Comparison of ENCODE assay signal across 10 cellular contexts in genomic region chr3:126267976-126268615, GRCh38.
A peak's percentile ranks its signal among the peaks of the same experiment; 100 is the strongest.
DNase-seq lines count a peak whose midpoint lies in the region; ATAC-seq and TF ChIP-seq lines count a peak whose summit lies in the region.
"Had no signal": no experiment of that assay in that cellular context is flagged by ENCODE, and none has a peak within 500 bp of the region (broad histone marks: within the 10 kb centered on the region; RNA-seq: fewer than 3 reads in every experiment).

No MANE protein-coding gene starts in this region.

- no peaks in the 10 kb centered on the region for H3K9me3 Mint-ChIP-seq in neural crest cell
- H3K9me3 Mint-ChIP-seq in CD4-positive, alpha-beta memory T cell, result peaks cover 0 to 2% (median 0%) of the 10 kb centered on the region in 8 donors
- H3K9me3 Mint-ChIP-seq in activated T-helper 1 cell treated with anti-CD3 and anti-CD28 coated beads, Interleukin-12 subunit alpha, Interleukin-12 subunit beta, Interleukin-2, Interleukin-4 antibody, amounts not matched to agents 30 ng/mL and 10 ng/mL and 1 ng/mL, durations not matched to agents 14 hours and 24 hours and 36 hours, result no peaks in the 10 kb centered on the region
- H3K9me3 Mint-ChIP-seq: stimulated activated naive B cell treated with anti-CD40 and anti-IgM and Interleukin-4, amounts not matched to agents 10 μg/mL and 1 μg/mL and 100 μg/mL, for 72 hours had no signal

- H3K4me1 Mint-ChIP-seq in neural crest cell, result peaks cover 16% of the 10 kb centered on the region
- peaks cover 0 to 8% (median 1%) of the 10 kb centered on the region in 4 donors for H3K4me1 Mint-ChIP-seq in CD4-positive, alpha-beta memory T cell
- no peaks in the 10 kb centered on the region for H3K4me1 Mint-ChIP-seq in activated T-helper 1 cell treated with anti-CD3 and anti-CD28 coated beads, Interleukin-12 subunit alpha, Interleukin-12 subunit beta, Interleukin-2, Interleukin-4 antibody, amounts not matched to agents 30 ng/mL and 10 ng/mL and 1 ng/mL, durations not matched to agents 14 hours and 24 hours and 36 hours (ENCODE audit: low read depth)

- H3K36me3 Mint-ChIP-seq in neural crest cell (ENCODE audit: low read depth), result no peaks in the 10 kb centered on the region
- no peaks in the 10 kb centered on the region for H3K36me3 Mint-ChIP-seq in CD4-positive, alpha-beta memory T cell
- no peaks in the 10 kb centered on the region for H3K36me3 Mint-ChIP-seq in activated T-helper 1 cell treated with anti-CD3 and anti-CD28 coated beads, Interleukin-12 subunit alpha, Interleukin-12 subunit beta, Interleukin-2, Interleukin-4 antibody, amounts not matched to agents 30 ng/mL and 10 ng/mL and 1 ng/mL, durations not matched to agents 14 hours and 24 hours and 36 hours (ENCODE audit: low read depth)
- H3K36me3 Mint-ChIP-seq: stimulated activated naive B cell treated with anti-CD40 and anti-IgM and Interleukin-4, amounts not matched to agents 10 μg/mL and 1 μg/mL and 100 μg/mL, for 72 hours had no signal

- H4K20me1 ChIP-seq in SK-N-SH (ENCODE audit: insufficient read depth), result no peaks in the 10 kb centered on the region

- H3K27ac ChIP-seq in SK-N-SH (ENCODE audit: low read depth in 2 of 2, low read length in 1 of 2), result no peak overlapping the region
- H3K27ac ChIP-seq in esophagus muscularis mucosa (replicated peaks in 1 of 4), result peak overlapping the region; percentile 90 to 97 (median 94)
- peak overlapping the region; percentile 90 for H3K27ac ChIP-seq in upper lobe of right lung
- no peak overlapping the region for H3K27ac ChIP-seq in CD4-positive, alpha-beta memory T cell (ENCODE audit: low read depth, low read length)

- H3K9me3 ChIP-seq in SK-N-SH, result no peaks in the 10 kb centered on the region
- no peaks in the 10 kb centered on the region for H3K9me3 ChIP-seq in esophagus muscularis mucosa
- no peaks in the 10 kb centered on the region for H3K9me3 ChIP-seq in upper lobe of right lung
- no peaks in the 10 kb centered on the region for H3K9me3 ChIP-seq in CD4-positive, alpha-beta memory T cell (ENCODE audit: control insufficient read depth in 1 of 2, low read length in 2 of 2)

- no peaks in the 10 kb centered on the region for H3F3A ChIP-seq in SK-N-SH (replicated peaks; ENCODE audit: insufficient read depth)

- DNase-seq in SK-N-SH (no peak), esophagus muscularis mucosa (ENCODE audit: extremely low spot score) (peak; percentile 75), neural crest cell (ENCODE audit: low read depth, low spot score) (no peak), upper lobe of right lung (no peak)
- DNase-seq in CD4-positive, alpha-beta memory T cell, result no peak
- DNase-seq in activated T-helper 1 cell treated with anti-CD3 and anti-CD28 coated beads, Interleukin-12 subunit alpha, Interleukin-12 subunit beta, Interleukin-2, Interleukin-4 antibody, amounts not matched to agents 30 ng/mL and 10 ng/mL and 1 ng/mL, durations not matched to agents 14 hours and 24 hours and 36 hours (ENCODE audit: low spot score), result no peak
- no peak for DNase-seq in stimulated activated CD4-positive, alpha-beta T cell treated with anti-CD3 and anti-CD28 coated beads, Interleukin-15, amount 100 ng/mL, for 24 hours
- DNase-seq: activated naive CD4-positive, alpha-beta T cell treated with Interleukin-2 at 50 U/mL for 16 hours; stimulated activated naive B cell treated with anti-CD40 and anti-IgM and Interleukin-4, amounts not matched to agents 10 μg/mL and 1 μg/mL and 100 μg/mL, for 72 hours had no signal

- TF ChIP-seq CTCF in SK-N-SH (IDR thresholded peaks at IDR 0.05) (no peak), esophagus muscularis mucosa (IDR thresholded peaks at IDR 0.05) (no peak), neural crest cell (conservative IDR thresholded peaks at IDR 0.05) (no peak), upper lobe of right lung (IDR thresholded peaks at IDR 0.05) (no peak)

- H3K27me3 Mint-ChIP-seq in neural crest cell (ENCODE audit: low read depth), result no peaks in the 10 kb centered on the region
- H3K27me3 Mint-ChIP-seq in CD4-positive, alpha-beta memory T cell, result peaks cover 8 to 9% of the 10 kb centered on the region in 2 donors
- H3K27me3 Mint-ChIP-seq in activated T-helper 1 cell treated with anti-CD3 and anti-CD28 coated beads, Interleukin-12 subunit alpha, Interleukin-12 subunit beta, Interleukin-2, Interleukin-4 antibody, amounts not matched to agents 30 ng/mL and 10 ng/mL and 1 ng/mL, durations not matched to agents 14 hours and 24 hours and 36 hours (ENCODE audit: insufficient read depth), result peaks cover 5% of the 10 kb centered on the region

- H3K27me3 ChIP-seq in SK-N-SH (ENCODE audit: insufficient read depth) (no peaks in the 10 kb centered on the region; the same call in 1 of the 2 replicates), esophagus muscularis mucosa (no peaks in the 10 kb centered on the region), upper lobe of right lung (no peaks in the 10 kb centered on the region)
- no peaks in the 10 kb centered on the region for H3K27me3 ChIP-seq in CD4-positive, alpha-beta memory T cell (ENCODE audit: insufficient read depth, low read length)

- no peak for TF ChIP-seq POLR2A in esophagus muscularis mucosa (IDR thresholded peaks at IDR 0.05; ENCODE audit: low read depth)

- ATAC-seq in SK-N-SH treated with all-trans-retinoic acid at 6 μM for 48 hours (no peak), upper lobe of right lung (no peak)
- ATAC-seq: stimulated activated naive B cell treated with anti-CD40 and anti-IgM and Interleukin-4, amounts not matched to agents 10 μg/mL and 1 μg/mL and 100 μg/mL, for 72 hours had no signal

- POLR2A ChIA-PET in SK-N-SH (lab: Yijun Ruan, JAX), result no interaction called here
- POLR2A ChIA-PET in CD4-positive, alpha-beta memory T cell (lab: Charles Lee; ENCODE audit: partially characterized antibody), result no interaction called here

- CTCF ChIA-PET in SK-N-SH (lab: Yijun Ruan, JAX), result interaction anchor here (0.6 to 1.5 kb wide), 6 partner anchors 27 to 287 kb away, joined by 3 to 4 read pairs (median 4); no protein-coding TSS in a partner anchor
- CTCF ChIA-PET in CD4-positive, alpha-beta memory T cell (lab: Charles Lee; ENCODE audit: partially characterized antibody), result no interaction called here

- H3K4me1 ChIP-seq in SK-N-SH (ENCODE audit: control insufficient read depth in 1 of 2, insufficient read depth in 2 of 2, low read depth in 1 of 2, low read length in 1 of 2) (peaks cover 3 to 8% of the 10 kb centered on the region in 2 experiments; a peak in 2 of 4 replicates), esophagus muscularis mucosa (peaks cover 44 to 83% (median 78%) of the 10 kb centered on the region in 4 donors), upper lobe of right lung (peaks cover 42% of the 10 kb centered on the region)
- no peaks in the 10 kb centered on the region for H3K4me1 ChIP-seq in CD4-positive, alpha-beta memory T cell (ENCODE audit: insufficient read depth, low read length)

- no peaks in the 10 kb centered on the region for H3K9me2 ChIP-seq in SK-N-SH

- WGBS in SK-N-SH (ENCODE audit: low lambda C conversion rate), result 92% methylated on average over 15 of the region's 15 CpGs
- WGBS in esophagus muscularis mucosa, result 71% methylated on average over 15 of the region's 15 CpGs

- H3K4me2 ChIP-seq in SK-N-SH, result peak overlapping the region; percentile 79; the same call in 1 of the 2 replicates

- peak overlapping the region; percentile 95 for H3K27ac Mint-ChIP-seq in neural crest cell (ENCODE audit: unreplicated experiment)
- H3K27ac Mint-ChIP-seq in CD4-positive, alpha-beta memory T cell, result no peak overlapping the region
- no peak overlapping the region for H3K27ac Mint-ChIP-seq in activated T-helper 1 cell treated with anti-CD3 and anti-CD28 coated beads, Interleukin-12 subunit alpha, Interleukin-12 subunit beta, Interleukin-2, Interleukin-4 antibody, amounts not matched to agents 30 ng/mL and 10 ng/mL and 1 ng/mL, durations not matched to agents 14 hours and 24 hours and 36 hours
- H3K27ac Mint-ChIP-seq: stimulated activated naive B cell treated with anti-CD40 and anti-IgM and Interleukin-4, amounts not matched to agents 10 μg/mL and 1 μg/mL and 100 μg/mL, for 72 hours had no signal

- H3K4me3 ChIP-seq in SK-N-SH (ENCODE audit: low read depth in 2 of 2, low read length in 1 of 2) (no peak overlapping the region), esophagus muscularis mucosa (peak overlapping the region; percentile 36 to 47 (median 42)), upper lobe of right lung (peak overlapping the region; percentile 47)
- H3K4me3 ChIP-seq in CD4-positive, alpha-beta memory T cell (ENCODE audit: low read length in 2 of 2), result no peak overlapping the region

- no peaks in the 10 kb centered on the region for H3K36me3 ChIP-seq in SK-N-SH (replicated peaks in 1 of 2; ENCODE audit: control insufficient read depth in 1 of 2, insufficient read depth in 2 of 2, low read length in 1 of 2)
- no peaks in the 10 kb centered on the region for H3K36me3 ChIP-seq in esophagus muscularis mucosa
- no peaks in the 10 kb centered on the region for H3K36me3 ChIP-seq in upper lobe of right lung
- H3K36me3 ChIP-seq in CD4-positive, alpha-beta memory T cell (ENCODE audit: insufficient read depth, low read length), result no peaks in the 10 kb centered on the region

- H3K79me2 ChIP-seq in SK-N-SH (ENCODE audit: insufficient read depth), result no peaks in the 10 kb centered on the region

- H2AFZ ChIP-seq in SK-N-SH (ENCODE audit: low read depth), result no peak overlapping the region

- TF ChIP-seq RAD21 in SK-N-SH (IDR thresholded peaks at IDR 0.05; ENCODE audit: low read length), result no peak

- peak overlapping the region; percentile 76 for H3K4me3 Mint-ChIP-seq in neural crest cell
- H3K4me3 Mint-ChIP-seq in CD4-positive, alpha-beta memory T cell, result peak overlapping the region in 1 of 8 donors; percentile 2
- H3K4me3 Mint-ChIP-seq in activated T-helper 1 cell treated with anti-CD3 and anti-CD28 coated beads, Interleukin-12 subunit alpha, Interleukin-12 subunit beta, Interleukin-2, Interleukin-4 antibody, amounts not matched to agents 30 ng/mL and 10 ng/mL and 1 ng/mL, durations not matched to agents 14 hours and 24 hours and 36 hours, result no peak overlapping the region

- no peak overlapping the region for H3K9ac ChIP-seq in SK-N-SH

- intact Hi-C loops in esophagus muscularis mucosa (cut with DNase I) (loop anchor here (1.0 kb wide), 1 partner anchor 89 kb away; the partner anchor contains the start of gene KLF15), upper lobe of right lung (cut with DNase I) (no loop called here)
- intact Hi-C loops in CD4-positive, alpha-beta memory T cell (cut with micrococcal nuclease), result no loop called here
- intact Hi-C loops in activated T-helper 1 cell treated with anti-CD3 and anti-CD28 coated beads, Interleukin-12 subunit alpha, Interleukin-12 subunit beta, Interleukin-2, Interleukin-4 antibody, amounts not matched to agents 30 ng/mL and 10 ng/mL and 1 ng/mL, durations not matched to agents 14 hours and 24 hours and 36 hours (cut with micrococcal nuclease), result no loop called here

- TF ChIP-seq EP300 in SK-N-SH (IDR thresholded peaks at IDR 0.05; ENCODE audit: borderline replicate concordance in 1 of 2, low read depth in 1 of 2, low read length in 1 of 2) (no peak), esophagus muscularis mucosa (IDR thresholded peaks at IDR 0.05) (no peak)

TF ChIP-seq in SK-N-SH, 30 proteins besides CTCF, POLR2A, EP300 and RAD21 (continues in another document):
- TF ChIP-seq FOXM1 (IDR thresholded peaks at IDR 0.05; ENCODE audit: low read depth) (no peak), MEF2A (IDR thresholded peaks at IDR 0.05; ENCODE audit: borderline replicate concordance, low read depth) (no peak)

TF ChIP-seq in SK-N-SH treated with all-trans-retinoic acid at 6 μM for 48 hours, 23 proteins besides CTCF, POLR2A, EP300 and RAD21 (continues in another document):
- TF ChIP-seq TCF4 (CRISPR knock-in tag; IDR thresholded peaks at IDR 0.05; ENCODE audit: borderline replicate concordance), result no peak

Comparison
In these comparisons a context has a peak if more than half of its experiments do, and no peak if none do; other contexts are left out.
1. H3K27ac ChIP-seq: peak in esophagus muscularis mucosa (4 of 4) and upper lobe of right lung (single experiment); none in SK-N-SH (0 of 2) and CD4-positive, alpha-beta memory T cell (single experiment).
2. H3K4me3 ChIP-seq: peak in esophagus muscularis mucosa (4 of 4) and upper lobe of right lung (single experiment); none in SK-N-SH (0 of 2) and CD4-positive, alpha-beta memory T cell (0 of 2).